In the genomic region with DNA sequence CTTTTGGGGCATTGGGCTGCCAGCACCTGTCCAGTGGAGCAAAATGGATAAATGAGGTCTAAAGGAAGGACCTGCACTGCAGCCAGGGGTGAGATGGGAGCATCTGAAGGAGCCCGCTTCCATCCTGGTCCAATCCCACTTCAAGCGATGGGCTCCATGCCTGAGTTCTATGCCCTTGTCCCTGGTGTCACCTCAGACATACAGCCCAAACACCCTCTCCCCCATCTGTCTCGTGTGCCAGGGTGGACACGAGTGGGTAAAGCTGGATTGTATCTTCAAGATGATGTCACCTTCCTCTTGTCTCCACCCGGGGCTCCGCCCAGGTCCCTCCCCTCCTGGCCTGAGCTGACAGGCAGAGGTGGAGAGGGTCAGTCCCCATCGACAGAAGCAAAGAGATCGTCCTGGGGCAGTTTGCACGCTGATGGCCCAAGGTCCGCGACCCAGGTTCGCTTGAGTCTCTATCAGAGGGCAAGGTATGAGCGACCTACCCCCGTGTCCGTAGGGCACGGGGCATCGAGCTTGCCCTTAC, we compare ENCODE assay signal across 1 cellular context.
TF ChIP-seq lines count a peak whose summit lies in the region.

No MANE protein-coding gene starts in this region.

TF ChIP-seq in IMR-90, 13 proteins besides CTCF, POLR2A, EP300 and RAD21:
- TF ChIP-seq, protein P1, sequence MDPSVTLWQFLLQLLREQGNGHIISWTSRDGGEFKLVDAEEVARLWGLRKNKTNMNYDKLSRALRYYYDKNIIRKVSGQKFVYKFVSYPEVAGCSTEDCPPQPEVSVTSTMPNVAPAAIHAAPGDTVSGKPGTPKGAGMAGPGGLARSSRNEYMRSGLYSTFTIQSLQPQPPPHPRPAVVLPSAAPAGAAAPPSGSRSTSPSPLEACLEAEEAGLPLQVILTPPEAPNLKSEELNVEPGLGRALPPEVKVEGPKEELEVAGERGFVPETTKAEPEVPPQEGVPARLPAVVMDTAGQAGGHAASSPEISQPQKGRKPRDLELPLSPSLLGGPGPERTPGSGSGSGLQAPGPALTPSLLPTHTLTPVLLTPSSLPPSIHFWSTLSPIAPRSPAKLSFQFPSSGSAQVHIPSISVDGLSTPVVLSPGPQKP (IDR thresholded peaks at IDR 0.05; ENCODE audit: borderline replicate concordance, low read depth, low read length): no peak
- TF ChIP-seq CEBPB (IDR thresholded peaks at IDR 0.05; ENCODE audit: low read depth, low read length): no peak
- TF ChIP-seq MAZ (IDR thresholded peaks at IDR 0.05; ENCODE audit: borderline replicate concordance, low read depth, low read length): no peak
- TF ChIP-seq, protein P2, sequence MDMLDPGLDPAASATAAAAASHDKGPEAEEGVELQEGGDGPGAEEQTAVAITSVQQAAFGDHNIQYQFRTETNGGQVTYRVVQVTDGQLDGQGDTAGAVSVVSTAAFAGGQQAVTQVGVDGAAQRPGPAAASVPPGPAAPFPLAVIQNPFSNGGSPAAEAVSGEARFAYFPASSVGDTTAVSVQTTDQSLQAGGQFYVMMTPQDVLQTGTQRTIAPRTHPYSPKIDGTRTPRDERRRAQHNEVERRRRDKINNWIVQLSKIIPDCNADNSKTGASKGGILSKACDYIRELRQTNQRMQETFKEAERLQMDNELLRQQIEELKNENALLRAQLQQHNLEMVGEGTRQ (IDR thresholded peaks at IDR 0.05; ENCODE audit: low read depth, low read length): no peak
- TF ChIP-seq SMC3 (IDR thresholded peaks at IDR 0.05; ENCODE audit: low read depth, low read length): no peak
- TF ChIP-seq CHD1 (IDR thresholded peaks at IDR 0.05; ENCODE audit: low read depth, low read length): no peak
- TF ChIP-seq FOS (IDR thresholded peaks at IDR 0.05; ENCODE audit: low read depth, low read length): no peak
- TF ChIP-seq RFX5 (IDR thresholded peaks at IDR 0.05; ENCODE audit: low read depth, low read length): no peak
TF ChIP-seq in IMR-90: peak in this region for 0.
